Comparison of ENCODE assay signal across 1 cellular context in genomic region chr11:10666556-10666955, GRCh38.
TF ChIP-seq lines count a peak whose summit lies in the region.

No MANE protein-coding gene starts in this region.

TF ChIP-seq in K562, 482 proteins besides CTCF, POLR2A, EP300 and RAD21 (continued from another document and continues in another):
- TF ChIP-seq RBM14 (IDR thresholded peaks at IDR 0.05; ENCODE audit: borderline replicate concordance, insufficient read depth, low read depth, low read length) (no peak), CCNT2 (IDR thresholded peaks at IDR 0.05; ENCODE audit: borderline replicate concordance, extremely low read depth, insufficient read length, low read depth, low read length) (no peak), NFE2L1 (tag; IDR thresholded peaks at IDR 0.05; ENCODE audit: borderline replicate concordance, low read depth) (peak; percentile 72), DACH1 (IDR thresholded peaks at IDR 0.05; ENCODE audit: partially characterized antibody) (no peak), KLF1 (tag; IDR thresholded peaks at IDR 0.05) (no peak), ZNF354B (CRISPR knock-in tag; IDR thresholded peaks at IDR 0.05) (no peak), ZBTB7A (IDR thresholded peaks at IDR 0.05; ENCODE audit: borderline replicate concordance, control insufficient read depth, low read depth, low read length) (peak; percentile 50; the same call in 1 of the 2 replicates), CBX5 (IDR thresholded peaks at IDR 0.05; ENCODE audit: borderline replicate concordance, low read depth) (no peak), NR2F6 (CRISPR knock-in tag; IDR thresholded peaks at IDR 0.05) (no peak), MTA2 (IDR thresholded peaks at IDR 0.05; ENCODE audit: low read depth) (no peak), ADNP (tag; IDR thresholded peaks at IDR 0.05) (no peak), KHSRP (IDR thresholded peaks at IDR 0.05) (no peak), WHSC1 (IDR thresholded peaks at IDR 0.05; ENCODE audit: low read length) (peak; percentile 54), ZNF766 (CRISPR knock-in tag; conservative IDR thresholded peaks at IDR 0.05) (no peak), ZNF431 (CRISPR knock-in tag; IDR thresholded peaks at IDR 0.05) (no peak), NRF1 (conservative IDR thresholded peaks at IDR 0.05 in 1 of 2, IDR thresholded peaks at IDR 0.05 in 1 of 2) (no peak), CBX8 (IDR thresholded peaks at IDR 0.05; ENCODE audit: borderline replicate concordance, extremely low read depth, low read depth, low read length, poor library complexity, severe bottlenecking) (no peak), PHF8 (IDR thresholded peaks at IDR 0.05; ENCODE audit: borderline replicate concordance, low read length) (no peak), ZSCAN32 (CRISPR knock-in tag; IDR thresholded peaks at IDR 0.05) (no peak), SP2 (IDR thresholded peaks at IDR 0.05; ENCODE audit: extremely low read depth, low read depth, low read length, poor library complexity, severe bottlenecking) (no peak), JUN (IDR thresholded peaks at IDR 0.05; ENCODE audit: borderline replicate concordance, low read depth, low read length) (no peak), JUN (CRISPR knock-in tag; IDR thresholded peaks at IDR 0.05; ENCODE audit: borderline replicate concordance) (no peak), ZNF316 (IDR thresholded peaks at IDR 0.05) (peak; percentile 90), ZNF655 (CRISPR knock-in tag; IDR thresholded peaks at IDR 0.05) (no peak), USF1 (CRISPR knock-in tag; IDR thresholded peaks at IDR 0.05) (no peak), MYNN (IDR thresholded peaks at IDR 0.05) (no peak), MYNN (CRISPR knock-in tag; IDR thresholded peaks at IDR 0.05) (no peak), ZNF212 (CRISPR knock-in tag; IDR thresholded peaks at IDR 0.05) (no peak), CBX2 (IDR thresholded peaks at IDR 0.05; ENCODE audit: insufficient read depth, low read length, poor library complexity, severe bottlenecking) (no peak), C11orf30 (IDR thresholded peaks at IDR 0.05; ENCODE audit: low read depth) (peak; percentile 92), SMARCA4 (IDR thresholded peaks at IDR 0.05) (peak; percentile 46; the same call in 1 of the 2 replicates), MAFG (tag; conservative IDR thresholded peaks at IDR 0.05) (peak; percentile 89), PHF20 (IDR thresholded peaks at IDR 0.05; ENCODE audit: partially characterized antibody) (no peak), MBD2 (IDR thresholded peaks at IDR 0.05; ENCODE audit: borderline replicate concordance, low read depth) (no peak), CTBP1 (IDR thresholded peaks at IDR 0.05; ENCODE audit: borderline replicate concordance) (no peak), KDM4B (IDR thresholded peaks at IDR 0.05; ENCODE audit: borderline replicate concordance in 2 of 2, low read depth in 1 of 2) (no peak), IRF9 (tag; IDR thresholded peaks at IDR 0.05) (no peak), ZNF197 (CRISPR knock-in tag; IDR thresholded peaks at IDR 0.05; ENCODE audit: low read depth) (no peak), MAFF (IDR thresholded peaks at IDR 0.05; ENCODE audit: low read length) (peak; percentile 77), SRSF3 (IDR thresholded peaks at IDR 0.05; ENCODE audit: insufficient read depth, low read length) (no peak), BRD9 (IDR thresholded peaks at IDR 0.05; ENCODE audit: low read depth, partially characterized antibody) (no peak), DLX4 (CRISPR knock-in tag; IDR thresholded peaks at IDR 0.05) (no peak), ILK (tag; IDR thresholded peaks at IDR 0.05; ENCODE audit: borderline replicate concordance, low read depth) (no peak), EWSR1 (IDR thresholded peaks at IDR 0.05; ENCODE audit: borderline replicate concordance, low read depth, partially characterized antibody) (no peak), MCM2 (IDR thresholded peaks at IDR 0.05; ENCODE audit: low read depth) (no peak), MAFK (IDR thresholded peaks at IDR 0.05; ENCODE audit: low read length) (peak; percentile 71), NCOA1 (IDR thresholded peaks at IDR 0.05; ENCODE audit: low read depth) (no peak)
- TF ChIP-seq, protein P1, sequence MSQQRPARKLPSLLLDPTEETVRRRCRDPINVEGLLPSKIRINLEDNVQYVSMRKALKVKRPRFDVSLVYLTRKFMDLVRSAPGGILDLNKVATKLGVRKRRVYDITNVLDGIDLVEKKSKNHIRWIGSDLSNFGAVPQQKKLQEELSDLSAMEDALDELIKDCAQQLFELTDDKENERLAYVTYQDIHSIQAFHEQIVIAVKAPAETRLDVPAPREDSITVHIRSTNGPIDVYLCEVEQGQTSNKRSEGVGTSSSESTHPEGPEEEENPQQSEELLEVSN (IDR thresholded peaks at IDR 0.05; ENCODE audit: borderline replicate concordance in 1 of 2, extremely low read depth in 1 of 2, insufficient read depth in 1 of 2, insufficient read length in 1 of 2, low read depth in 1 of 2, low read length in 1 of 2, poor library complexity in 1 of 2, severe bottlenecking in 1 of 2) = no peak
- TF ChIP-seq, protein P2, sequence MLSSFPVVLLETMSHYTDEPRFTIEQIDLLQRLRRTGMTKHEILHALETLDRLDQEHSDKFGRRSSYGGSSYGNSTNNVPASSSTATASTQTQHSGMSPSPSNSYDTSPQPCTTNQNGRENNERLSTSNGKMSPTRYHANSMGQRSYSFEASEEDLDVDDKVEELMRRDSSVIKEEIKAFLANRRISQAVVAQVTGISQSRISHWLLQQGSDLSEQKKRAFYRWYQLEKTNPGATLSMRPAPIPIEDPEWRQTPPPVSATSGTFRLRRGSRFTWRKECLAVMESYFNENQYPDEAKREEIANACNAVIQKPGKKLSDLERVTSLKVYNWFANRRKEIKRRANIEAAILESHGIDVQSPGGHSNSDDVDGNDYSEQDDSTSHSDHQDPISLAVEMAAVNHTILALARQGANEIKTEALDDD (IDR thresholded peaks at IDR 0.05) = peak; percentile 94
- TF ChIP-seq, protein P3, sequence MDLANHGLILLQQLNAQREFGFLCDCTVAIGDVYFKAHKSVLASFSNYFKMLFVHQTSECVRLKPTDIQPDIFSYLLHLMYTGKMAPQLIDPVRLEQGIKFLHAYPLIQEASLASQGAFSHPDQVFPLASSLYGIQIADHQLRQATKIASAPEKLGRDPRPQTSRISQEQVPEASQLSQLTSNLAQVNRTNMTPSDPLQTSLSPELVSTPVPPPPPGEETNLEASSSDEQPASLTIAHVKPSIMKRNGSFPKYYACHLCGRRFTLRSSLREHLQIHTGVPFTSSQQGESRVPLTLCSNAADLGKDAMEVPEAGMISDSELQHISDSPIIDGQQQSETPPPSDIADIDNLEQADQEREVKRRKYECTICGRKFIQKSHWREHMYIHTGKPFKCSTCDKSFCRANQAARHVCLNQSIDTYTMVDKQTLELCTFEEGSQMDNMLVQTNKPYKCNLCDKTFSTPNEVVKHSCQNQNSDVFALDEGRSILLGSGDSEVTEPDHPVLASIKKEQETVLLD (IDR thresholded peaks at IDR 0.05) = no peak
- TF ChIP-seq, protein P4, sequence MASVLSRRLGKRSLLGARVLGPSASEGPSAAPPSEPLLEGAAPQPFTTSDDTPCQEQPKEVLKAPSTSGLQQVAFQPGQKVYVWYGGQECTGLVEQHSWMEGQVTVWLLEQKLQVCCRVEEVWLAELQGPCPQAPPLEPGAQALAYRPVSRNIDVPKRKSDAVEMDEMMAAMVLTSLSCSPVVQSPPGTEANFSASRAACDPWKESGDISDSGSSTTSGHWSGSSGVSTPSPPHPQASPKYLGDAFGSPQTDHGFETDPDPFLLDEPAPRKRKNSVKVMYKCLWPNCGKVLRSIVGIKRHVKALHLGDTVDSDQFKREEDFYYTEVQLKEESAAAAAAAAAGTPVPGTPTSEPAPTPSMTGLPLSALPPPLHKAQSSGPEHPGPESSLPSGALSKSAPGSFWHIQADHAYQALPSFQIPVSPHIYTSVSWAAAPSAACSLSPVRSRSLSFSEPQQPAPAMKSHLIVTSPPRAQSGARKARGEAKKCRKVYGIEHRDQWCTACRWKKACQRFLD (CRISPR knock-in tag; IDR thresholded peaks at IDR 0.05) = no peak
- TF ChIP-seq, protein P5, sequence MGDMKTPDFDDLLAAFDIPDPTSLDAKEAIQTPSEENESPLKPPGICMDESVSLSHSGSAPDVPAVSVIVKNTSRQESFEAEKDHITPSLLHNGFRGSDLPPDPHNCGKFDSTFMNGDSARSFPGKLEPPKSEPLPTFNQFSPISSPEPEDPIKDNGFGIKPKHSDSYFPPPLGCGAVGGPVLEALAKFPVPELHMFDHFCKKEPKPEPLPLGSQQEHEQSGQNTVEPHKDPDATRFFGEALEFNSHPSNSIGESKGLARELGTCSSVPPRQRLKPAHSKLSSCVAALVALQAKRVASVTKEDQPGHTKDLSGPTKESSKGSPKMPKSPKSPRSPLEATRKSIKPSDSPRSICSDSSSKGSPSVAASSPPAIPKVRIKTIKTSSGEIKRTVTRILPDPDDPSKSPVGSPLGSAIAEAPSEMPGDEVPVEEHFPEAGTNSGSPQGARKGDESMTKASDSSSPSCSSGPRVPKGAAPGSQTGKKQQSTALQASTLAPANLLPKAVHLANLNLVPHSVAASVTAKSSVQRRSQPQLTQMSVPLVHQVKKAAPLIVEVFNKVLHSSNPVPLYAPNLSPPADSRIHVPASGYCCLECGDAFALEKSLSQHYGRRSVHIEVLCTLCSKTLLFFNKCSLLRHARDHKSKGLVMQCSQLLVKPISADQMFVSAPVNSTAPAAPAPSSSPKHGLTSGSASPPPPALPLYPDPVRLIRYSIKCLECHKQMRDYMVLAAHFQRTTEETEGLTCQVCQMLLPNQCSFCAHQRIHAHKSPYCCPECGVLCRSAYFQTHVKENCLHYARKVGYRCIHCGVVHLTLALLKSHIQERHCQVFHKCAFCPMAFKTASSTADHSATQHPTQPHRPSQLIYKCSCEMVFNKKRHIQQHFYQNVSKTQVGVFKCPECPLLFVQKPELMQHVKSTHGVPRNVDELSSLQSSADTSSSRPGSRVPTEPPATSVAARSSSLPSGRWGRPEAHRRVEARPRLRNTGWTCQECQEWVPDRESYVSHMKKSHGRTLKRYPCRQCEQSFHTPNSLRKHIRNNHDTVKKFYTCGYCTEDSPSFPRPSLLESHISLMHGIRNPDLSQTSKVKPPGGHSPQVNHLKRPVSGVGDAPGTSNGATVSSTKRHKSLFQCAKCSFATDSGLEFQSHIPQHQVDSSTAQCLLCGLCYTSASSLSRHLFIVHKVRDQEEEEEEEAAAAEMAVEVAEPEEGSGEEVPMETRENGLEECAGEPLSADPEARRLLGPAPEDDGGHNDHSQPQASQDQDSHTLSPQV (IDR thresholded peaks at IDR 0.05) = peak; percentile 65
